19 cellular contexts compared by ENCODE assay signal in the genomic region with DNA sequence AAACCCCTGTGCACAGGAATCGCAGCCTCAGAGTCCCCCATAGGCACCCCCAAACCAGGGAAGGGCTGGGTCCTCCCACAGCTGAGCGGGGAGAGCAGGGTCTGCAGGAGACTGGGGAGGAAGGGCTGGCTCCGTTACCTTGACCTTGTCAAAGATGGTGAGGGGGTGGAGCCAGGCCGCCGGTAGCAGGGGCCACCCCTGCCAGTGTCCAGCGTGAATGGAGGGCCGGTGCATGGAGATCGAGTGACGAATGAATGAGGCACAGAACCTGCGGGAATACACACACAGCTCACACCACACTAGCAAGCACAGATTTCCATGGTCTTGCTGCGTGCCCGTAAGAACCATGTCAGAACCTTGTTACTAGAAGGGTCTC.
DNase-seq lines count a peak whose midpoint lies in the region; ATAC-seq, FAIRE-seq and TF ChIP-seq lines count a peak whose summit lies in the region.
"Had no signal": no experiment of that assay in that cellular context is flagged by ENCODE, and none has a peak within 500 bp of the region (broad histone marks: within the 10 kb centered on the region; RNA-seq: fewer than 3 reads in every experiment).

No MANE protein-coding gene starts in this region.

- ATAC-seq in IMR-90 (ENCODE audit: low read depth) = no peak
- ATAC-seq in GM19455 (IDR thresholded peaks at IDR 0.05; ENCODE audit: unreplicated experiment) = no peak
- ATAC-seq: K562 had no signal

- no peak overlapping the region for H3K27ac ChIP-seq in IMR-90 (ENCODE audit: insufficient read depth, low read length)
- H3K27ac ChIP-seq in suprapubic skin = peak overlapping the region; percentile 81
- H3K27ac ChIP-seq: SJSA1 had no signal

- H3K4ac ChIP-seq in IMR-90 (ENCODE audit: low read depth, low read length) = peak overlapping the region; percentile 96

- peak overlapping the region; percentile 79 for H2BK20ac ChIP-seq in IMR-90 (ENCODE audit: low read depth, low read length)

- no peak for TF ChIP-seq CTCF in IMR-90 (conservative IDR thresholded peaks at IDR 0.05; ENCODE audit: low read depth, low read length)
- no peak for TF ChIP-seq CTCF in chondrocyte (IDR thresholded peaks at IDR 0.05)
- TF ChIP-seq CTCF in nephron progenitor cell (IDR thresholded peaks at IDR 0.05) = no peak
- TF ChIP-seq CTCF in suprapubic skin (IDR thresholded peaks at IDR 0.05) = no peak

- H3K36me3 ChIP-seq in IMR-90 (ENCODE audit: control insufficient read depth, insufficient read depth, low read length) = no peaks in the 10 kb centered on the region
- H3K36me3 ChIP-seq in suprapubic skin = no peaks in the 10 kb centered on the region
- H3K36me3 ChIP-seq: SJSA1 had no signal

- H3K9ac ChIP-seq in IMR-90 (ENCODE audit: low read depth, low read length) = no peak overlapping the region

- no peaks in the 10 kb centered on the region for H3K9me3 Mint-ChIP-seq in chondrocyte (ENCODE audit: low read depth)
- H3K9me3 Mint-ChIP-seq in nephron progenitor cell = no peaks in the 10 kb centered on the region
- H3K9me3 Mint-ChIP-seq: CD14-positive monocyte had no signal

- H3K27me3 ChIP-seq in IMR-90 (ENCODE audit: control insufficient read depth, insufficient read depth, low read length) (no peaks in the 10 kb centered on the region), suprapubic skin (peaks cover 7% of the 10 kb centered on the region)
- H3K27me3 ChIP-seq: SJSA1 had no signal

- POLR2A ChIA-PET in IMR-90 (lab: Charles Lee; ENCODE audit: unreplicated experiment) = no interaction called here

- peak overlapping the region; percentile 52 for H3K14ac ChIP-seq in IMR-90 (replicated peaks; ENCODE audit: low read depth, low read length)

- H3K79me1 ChIP-seq in IMR-90 (ENCODE audit: low read depth in 1 of 2, low read length in 2 of 2) = no peaks in the 10 kb centered on the region

- H3K23ac ChIP-seq in IMR-90 (ENCODE audit: low read depth, low read length) = no peak overlapping the region

- H3K56ac ChIP-seq in IMR-90 (ENCODE audit: extremely low read depth, insufficient read depth, low read length) = no peak overlapping the region

- H3K4me3 Mint-ChIP-seq in chondrocyte (ENCODE audit: unreplicated experiment) (no peak overlapping the region), nephron progenitor cell (peak overlapping the region; percentile 55)
- H3K4me3 Mint-ChIP-seq: CD14-positive monocyte had no signal

- no peaks in the 10 kb centered on the region for H4K20me1 ChIP-seq in IMR-90 (ENCODE audit: insufficient read depth, low read length)

- H4K91ac ChIP-seq in IMR-90 (ENCODE audit: insufficient read depth, low read depth, low read length) = peak overlapping the region; percentile 97

- DNase-seq in IMR-90 (no peak), chondrocyte (ENCODE audit: low spot score) (no peak), nephron progenitor cell (peak; percentile 25), suprapubic skin (ENCODE audit: low spot score in 2 of 2) (no peak), GM12891 (ENCODE audit: insufficient read length, low spot score) (no peak), mucosa of gallbladder (ENCODE audit: low spot score) (no peak)
- DNase-seq: Caco-2, DMS153, EL, NCI-H1048, NCI-H1436 treated with DMSO at 0.1 percent for 48 hours, NCI-H2029 treated with DMSO at 0.1 percent for 48 hours, NCI-H2171 treated with DMSO at 0.1 percent for 48 hours, NCI-H748 treated with DMSO at 0.1 percent for 48 hours, PC-3 had no signal

- peaks cover 13% of the 10 kb centered on the region for H3K9me1 ChIP-seq in IMR-90 (ENCODE audit: insufficient read depth, low read length)

- no peak for TF ChIP-seq EP300 in suprapubic skin (IDR thresholded peaks at IDR 0.05)

- H3K18ac ChIP-seq in IMR-90 (ENCODE audit: low read depth, low read length) = peak overlapping the region; percentile 2; the same call in 1 of the 2 replicates

- H4K8ac ChIP-seq in IMR-90 (ENCODE audit: low read depth in 2 of 2, low read length in 2 of 2) = peak overlapping the region in 1 of 2 experiments; percentile 97; a peak in 1 of 4 replicates

- H3K4me1 ChIP-seq in IMR-90 (ENCODE audit: control insufficient read depth, insufficient read depth, low read length) = peaks cover 19% of the 10 kb centered on the region
- H3K4me1 ChIP-seq in suprapubic skin = peaks cover 37% of the 10 kb centered on the region

- BruUV-seq in IMR-90 (replicated peaks; lab: Mats Ljungman, UMichigan) = no TSS peak

- in situ Hi-C loops in IMR-90 (cut with MboI; ENCODE audit: low sequenced_read_pairs) = no loop called here

- H3K27me3 Mint-ChIP-seq in chondrocyte (ENCODE audit: low read depth) (no peaks in the 10 kb centered on the region), nephron progenitor cell (ENCODE audit: low read depth, poor library complexity) (peaks cover 12% of the 10 kb centered on the region)

- WGBS in IMR-90 (ENCODE audit: extremely low coverage in 2 of 2, insufficient read length in 1 of 2), 2 experiments = no CpG with 5 or more reads among the region's 12 CpGs
- 76% methylated on average over 12 of the region's 12 CpGs for WGBS in suprapubic skin

- no peak overlapping the region for H3K4me3 ChIP-seq in IMR-90 (ENCODE audit: insufficient read depth, low read depth, low read length)
- H3K4me3 ChIP-seq in suprapubic skin = no peak overlapping the region
- H3K4me3 ChIP-seq: K562, SJSA1 had no signal

- intact Hi-C loops in IMR-90 (cut with micrococcal nuclease) = no loop called here

- H3K27ac Mint-ChIP-seq in chondrocyte (ENCODE audit: unreplicated experiment) (peak overlapping the region; percentile 81), nephron progenitor cell (no peak overlapping the region)

- H3K4me1 Mint-ChIP-seq in chondrocyte (ENCODE audit: low read depth) (peaks cover 58% of the 10 kb centered on the region), nephron progenitor cell (peaks cover 67% of the 10 kb centered on the region)

- H2BK5ac ChIP-seq in IMR-90 (ENCODE audit: low read depth, low read length, poor library complexity, severe bottlenecking) = no peak overlapping the region

- H4K5ac ChIP-seq in IMR-90 (ENCODE audit: low read depth, low read length) = peak overlapping the region; percentile 15; the same call in 1 of the 2 replicates

- dilution Hi-C loops in IMR-90 (cut with HindIII; ENCODE audit: low sequenced_read_pairs, unreplicated experiment) = no loop called here

- no peak overlapping the region for H2AK9ac ChIP-seq in IMR-90 (replicated peaks; ENCODE audit: low read depth, low read length, poor library complexity)

- no peak for FAIRE-seq in GM12891 (lab: Jason Lieb, UNC)
- FAIRE-seq: K562 had no signal

- H3K9me3 ChIP-seq in IMR-90 (ENCODE audit: control insufficient read depth, insufficient read depth, low read length) (no peaks in the 10 kb centered on the region), suprapubic skin (no peaks in the 10 kb centered on the region)
- H3K9me3 ChIP-seq: Caco-2, SJSA1 had no signal

- TF ChIP-seq RAD21 in IMR-90 (IDR thresholded peaks at IDR 0.05; ENCODE audit: low read length) = no peak

- H3K4me2 ChIP-seq in IMR-90 (ENCODE audit: low read depth, low read length) = no peak overlapping the region

- CTCF ChIA-PET in IMR-90 (lab: Yijun Ruan, JAX) = no interaction called here

- peak overlapping the region; percentile 92 for H2BK120ac ChIP-seq in IMR-90 (ENCODE audit: low read depth, low read length)

- TF ChIP-seq POLR2A in IMR-90 (IDR thresholded peaks at IDR 0.05; ENCODE audit: low read depth, low read length) (no peak), suprapubic skin (IDR thresholded peaks at IDR 0.05) (no peak), GM12891 (IDR thresholded peaks at IDR 0.05; ENCODE audit: low read depth, low read length) (no peak)

- no peaks in the 10 kb centered on the region for H3K36me3 Mint-ChIP-seq in chondrocyte (ENCODE audit: low read depth)
- H3K36me3 Mint-ChIP-seq in nephron progenitor cell (ENCODE audit: low read depth) = no peaks in the 10 kb centered on the region
- H3K36me3 Mint-ChIP-seq: CD14-positive monocyte had no signal

- no peak overlapping the region for H2AFZ ChIP-seq in IMR-90 (replicated peaks; ENCODE audit: low read length, poor library complexity)

- H2AK5ac ChIP-seq in IMR-90 (ENCODE audit: low read depth, low read length) = peak overlapping the region; percentile 88

- H2BK15ac ChIP-seq in IMR-90 (ENCODE audit: low read depth, low read length) = peak overlapping the region; percentile 98; the same call in 1 of the 3 replicates

TF ChIP-seq in IMR-90, 13 proteins besides CTCF, POLR2A, EP300 and RAD21 (continues in another document):
- TF ChIP-seq SMC3 (IDR thresholded peaks at IDR 0.05; ENCODE audit: low read depth, low read length) = no peak
- no peak for TF ChIP-seq RFX5 (IDR thresholded peaks at IDR 0.05; ENCODE audit: low read depth, low read length)
- TF ChIP-seq RCOR1 (IDR thresholded peaks at IDR 0.05; ENCODE audit: insufficient replicate concordance, low read length) = no peak
- TF ChIP-seq, protein P1, sequence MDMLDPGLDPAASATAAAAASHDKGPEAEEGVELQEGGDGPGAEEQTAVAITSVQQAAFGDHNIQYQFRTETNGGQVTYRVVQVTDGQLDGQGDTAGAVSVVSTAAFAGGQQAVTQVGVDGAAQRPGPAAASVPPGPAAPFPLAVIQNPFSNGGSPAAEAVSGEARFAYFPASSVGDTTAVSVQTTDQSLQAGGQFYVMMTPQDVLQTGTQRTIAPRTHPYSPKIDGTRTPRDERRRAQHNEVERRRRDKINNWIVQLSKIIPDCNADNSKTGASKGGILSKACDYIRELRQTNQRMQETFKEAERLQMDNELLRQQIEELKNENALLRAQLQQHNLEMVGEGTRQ (IDR thresholded peaks at IDR 0.05; ENCODE audit: low read depth, low read length) = no peak

TF ChIP-seq in GM12891, 5 proteins besides CTCF, POLR2A, EP300 and RAD21:
- TF ChIP-seq TAF1 (IDR thresholded peaks at IDR 0.05; ENCODE audit: low read depth, low read length) (no peak), PAX5 (IDR thresholded peaks at IDR 0.05; ENCODE audit: insufficient read depth, low read length, severe bottlenecking) (no peak), SPI1 (IDR thresholded peaks at IDR 0.05; ENCODE audit: low read depth, low read length) (no peak), POU2F2 (IDR thresholded peaks at IDR 0.05; ENCODE audit: low read depth, low read length) (no peak), POLR2AphosphoS5 (IDR thresholded peaks at IDR 0.05; ENCODE audit: low read depth, low read length) (no peak)
TF ChIP-seq in GM12891: peak in this region for 0.
